In the genomic region with DNA sequence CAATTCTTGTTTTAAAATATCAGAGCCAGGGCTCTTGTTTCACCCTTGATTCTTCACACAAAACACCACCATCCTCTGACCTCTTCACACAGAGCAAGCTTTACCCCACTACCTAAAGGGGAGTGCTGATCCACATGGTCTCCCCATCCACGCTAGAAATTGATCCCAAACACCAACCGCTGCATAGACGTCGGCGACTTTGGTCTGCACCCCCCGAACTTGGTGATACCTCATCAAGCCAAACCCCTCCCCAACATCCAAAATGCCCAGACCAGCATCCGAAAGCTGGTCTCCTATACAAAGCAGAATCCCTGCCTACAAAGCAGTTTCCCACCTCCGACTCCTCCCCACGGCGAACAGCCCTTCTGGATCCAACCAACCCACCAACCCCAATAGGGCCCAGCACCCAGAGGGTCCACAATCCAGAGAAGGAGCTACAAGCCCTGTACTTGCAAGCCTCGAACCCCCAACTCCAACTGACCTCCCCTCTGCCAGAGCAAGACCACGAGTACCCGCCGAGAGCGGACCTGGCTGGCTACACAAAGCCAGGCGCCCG, we compare ENCODE assay signal across 8 cellular contexts. TPM values are rescaled to one million over a fixed set of nuclear protein-coding genes. Genes with fewer than 3 reads are reported as not detected.
DNase-seq lines count a peak whose midpoint lies in the region; ATAC-seq and TF ChIP-seq lines count a peak whose summit lies in the region.

No MANE protein-coding gene starts in this region.

- no peak for TF ChIP-seq POLR2A in upper lobe of left lung (IDR thresholded peaks at IDR 0.05)

- peaks cover 38% of the 10 kb centered on the region for H3K36me3 Mint-ChIP-seq in activated naive CD4-positive, alpha-beta T cell treated with anti-CD3 and anti-CD28 coated beads, Interleukin-2, amount 50 U/mL, for 24 hours

- H3K9me3 ChIP-seq in adipocyte (ENCODE audit: control insufficient read depth, low read length) (peaks cover 35% of the 10 kb centered on the region), liver (ENCODE audit: control insufficient read depth in 4 of 4, low read length in 3 of 4) (peaks cover 0 to 25% (median 9%) of the 10 kb centered on the region in 4 donors), upper lobe of left lung (peaks cover 27 to 42% (median 39%) of the 10 kb centered on the region in 4 donors)

- H3K27ac ChIP-seq in liver (ENCODE audit: low read depth in 1 of 2, low read length in 2 of 2) (peak overlapping the region; percentile 95 to 99), upper lobe of left lung (peak overlapping the region; percentile 93 to 99 (median 97))

- peaks cover 26% of the 10 kb centered on the region for H3K4me1 Mint-ChIP-seq in activated naive CD4-positive, alpha-beta T cell treated with anti-CD3 and anti-CD28 coated beads, Interleukin-2, amount 50 U/mL, for 24 hours

- H3K9ac ChIP-seq in adipocyte (ENCODE audit: low read length) (peak overlapping the region; percentile 97), liver (ENCODE audit: low read depth in 1 of 2, low read length in 2 of 2) (peak overlapping the region; percentile 21 to 88)

- H3K27me3 ChIP-seq in adipocyte (replicated peaks; ENCODE audit: control insufficient read depth, insufficient read depth, low read length) (no peaks in the 10 kb centered on the region), liver (ENCODE audit: control insufficient read depth in 4 of 4, insufficient read depth in 4 of 4, low read length in 3 of 4) (no peaks in the 10 kb centered on the region), upper lobe of left lung (no peaks in the 10 kb centered on the region)

- peaks cover 15% of the 10 kb centered on the region for H3K36me3 ChIP-seq in adipocyte (ENCODE audit: control insufficient read depth, insufficient read depth, low read length, severe bottlenecking)
- peaks cover 7 to 16% (median 9%) of the 10 kb centered on the region in 4 donors for H3K36me3 ChIP-seq in liver (ENCODE audit: control insufficient read depth in 4 of 4, insufficient read depth in 3 of 4, low read depth in 1 of 4, low read length in 3 of 4)
- H3K36me3 ChIP-seq in upper lobe of left lung, result peaks cover 0 to 23% (median 21%) of the 10 kb centered on the region in 4 donors

- H3K27ac Mint-ChIP-seq in activated naive CD4-positive, alpha-beta T cell treated with anti-CD3 and anti-CD28 coated beads, Interleukin-2, amount 50 U/mL, for 24 hours, result peak overlapping the region; percentile 95

- ATAC-seq in upper lobe of left lung (ENCODE audit: low FRiP score in 2 of 2) (no peak), GM18511 (IDR thresholded peaks at IDR 0.05; ENCODE audit: unreplicated experiment) (no peak)

- H3K4me3 Mint-ChIP-seq in activated naive CD4-positive, alpha-beta T cell treated with anti-CD3 and anti-CD28 coated beads, Interleukin-2, amount 50 U/mL, for 24 hours, result peak overlapping the region; percentile 93

- no peak for DNase-seq in activated naive CD4-positive, alpha-beta T cell (lab: John Stamatoyannopoulos, UW)
- DNase-seq in adipocyte (ENCODE audit: low read depth) (no peak), upper lobe of left lung (no peak), medulla oblongata (ENCODE audit: extremely low spot score) (no peak), cerebellar cortex (ENCODE audit: low spot score) (no peak)

- peak in 1 of 2 donors; percentile 4 for TF ChIP-seq RAD21 in liver (IDR thresholded peaks at IDR 0.05)

- no peak for TF ChIP-seq EP300 in upper lobe of left lung (IDR thresholded peaks at IDR 0.05)

- H3K4me1 ChIP-seq in adipocyte (ENCODE audit: control insufficient read depth, insufficient read depth, low read length), result peaks cover 9% of the 10 kb centered on the region
- H3K4me1 ChIP-seq in liver (ENCODE audit: control insufficient read depth in 4 of 4, insufficient read depth in 4 of 4, low read length in 3 of 4), result peaks cover 0 to 13% (median 2%) of the 10 kb centered on the region in 4 donors
- peaks cover 0 to 14% (median 10%) of the 10 kb centered on the region in 4 donors for H3K4me1 ChIP-seq in upper lobe of left lung

- H3K9me3 Mint-ChIP-seq in activated naive CD4-positive, alpha-beta T cell treated with anti-CD3 and anti-CD28 coated beads, Interleukin-2, amount 50 U/mL, for 24 hours, result peaks cover 5% of the 10 kb centered on the region

- 15% methylated on average over 17 of the region's 17 CpGs for WGBS in liver
- 33 to 58% methylated on average over 10 to 17 of the region's 17 CpGs for WGBS in upper lobe of left lung, 2 donors

- no peaks in the 10 kb centered on the region for H3K27me3 Mint-ChIP-seq in activated naive CD4-positive, alpha-beta T cell treated with anti-CD3 and anti-CD28 coated beads, Interleukin-2, amount 50 U/mL, for 24 hours

- H3K4me3 ChIP-seq in adipocyte (ENCODE audit: low read length) (peak overlapping the region; percentile 96), liver (ENCODE audit: low read depth in 1 of 3, low read length in 3 of 3) (peak overlapping the region; percentile 74 to 96 (median 93)), upper lobe of left lung (peak overlapping the region; percentile 64 to 98 (median 86))

- TF ChIP-seq CTCF in liver (IDR thresholded peaks at IDR 0.05; ENCODE audit: low read depth, low read length, missing input control) (no peak), upper lobe of left lung (IDR thresholded peaks at IDR 0.05) (no peak)

TF ChIP-seq in liver, 16 proteins besides CTCF, POLR2A, EP300 and RAD21:
- TF ChIP-seq HNF4G (IDR thresholded peaks at IDR 0.05) (no peak), HNF4A (conservative IDR thresholded peaks at IDR 0.05) (no peak), TAF1 (conservative IDR thresholded peaks at IDR 0.05) (no peak), EGR1 (IDR thresholded peaks at IDR 0.05; ENCODE audit: low read depth in 2 of 2) (no peak)
- TF ChIP-seq, protein P1, sequence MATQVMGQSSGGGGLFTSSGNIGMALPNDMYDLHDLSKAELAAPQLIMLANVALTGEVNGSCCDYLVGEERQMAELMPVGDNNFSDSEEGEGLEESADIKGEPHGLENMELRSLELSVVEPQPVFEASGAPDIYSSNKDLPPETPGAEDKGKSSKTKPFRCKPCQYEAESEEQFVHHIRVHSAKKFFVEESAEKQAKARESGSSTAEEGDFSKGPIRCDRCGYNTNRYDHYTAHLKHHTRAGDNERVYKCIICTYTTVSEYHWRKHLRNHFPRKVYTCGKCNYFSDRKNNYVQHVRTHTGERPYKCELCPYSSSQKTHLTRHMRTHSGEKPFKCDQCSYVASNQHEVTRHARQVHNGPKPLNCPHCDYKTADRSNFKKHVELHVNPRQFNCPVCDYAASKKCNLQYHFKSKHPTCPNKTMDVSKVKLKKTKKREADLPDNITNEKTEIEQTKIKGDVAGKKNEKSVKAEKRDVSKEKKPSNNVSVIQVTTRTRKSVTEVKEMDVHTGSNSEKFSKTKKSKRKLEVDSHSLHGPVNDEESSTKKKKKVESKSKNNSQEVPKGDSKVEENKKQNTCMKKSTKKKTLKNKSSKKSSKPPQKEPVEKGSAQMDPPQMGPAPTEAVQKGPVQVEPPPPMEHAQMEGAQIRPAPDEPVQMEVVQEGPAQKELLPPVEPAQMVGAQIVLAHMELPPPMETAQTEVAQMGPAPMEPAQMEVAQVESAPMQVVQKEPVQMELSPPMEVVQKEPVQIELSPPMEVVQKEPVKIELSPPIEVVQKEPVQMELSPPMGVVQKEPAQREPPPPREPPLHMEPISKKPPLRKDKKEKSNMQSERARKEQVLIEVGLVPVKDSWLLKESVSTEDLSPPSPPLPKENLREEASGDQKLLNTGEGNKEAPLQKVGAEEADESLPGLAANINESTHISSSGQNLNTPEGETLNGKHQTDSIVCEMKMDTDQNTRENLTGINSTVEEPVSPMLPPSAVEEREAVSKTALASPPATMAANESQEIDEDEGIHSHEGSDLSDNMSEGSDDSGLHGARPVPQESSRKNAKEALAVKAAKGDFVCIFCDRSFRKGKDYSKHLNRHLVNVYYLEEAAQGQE (IDR thresholded peaks at IDR 0.05), result no peak

RNA-seq across cellular contexts. Expression of a gene that starts 25.8 kb away (rescaled TPM):
- 100 to 1,000 TPM in 1 of 2 donors, 10 to 100 TPM in 1; 40.9 to 140 TPM for total RNA-seq in liver
- polyA plus RNA-seq in liver, result 100 to 1,000 TPM; 175 to 338 TPM
- 10 to 100 TPM; 15.0 to 60.8 (median 33.8) TPM for total RNA-seq in upper lobe of left lung

RNA-seq across cellular contexts. Expression of a gene that starts 48.4 kb away (rescaled TPM):
- total RNA-seq in liver, result 1 to 10 TPM; 1.8 to 2.9 TPM
- polyA plus RNA-seq in liver, result under 1 TPM; 0.50 to 0.71 TPM
- total RNA-seq in upper lobe of left lung, result 10 to 100 TPM; 11.5 to 81.9 (median 43.7) TPM
